In genomic region chr10:12041766-12042408, GRCh38 we compare ENCODE assay signal across 8 cellular contexts. TPM values are rescaled to one million over a fixed set of nuclear protein-coding genes. Genes with fewer than 3 reads are reported as not detected.
DNase-seq lines count a peak whose midpoint lies in the region; ATAC-seq, FAIRE-seq and TF ChIP-seq lines count a peak whose summit lies in the region.

No MANE protein-coding gene starts in this region.

- H2BK15ac ChIP-seq in H1 (ENCODE audit: low read length): no peak overlapping the region

- H3K4me3 ChIP-seq in H1 (ENCODE audit: extremely low read depth in 1 of 4, insufficient read depth in 2 of 4, low read depth in 3 of 4, low read length in 4 of 4) (peak overlapping the region; percentile 77 to 98 (median 94)), thyroid gland (replicated peaks in 1 of 3) (peak overlapping the region; percentile 81 to 93 (median 84))
- H3K4me3 ChIP-seq in naive thymus-derived CD4-positive, alpha-beta T cell (ENCODE audit: low read length): peak overlapping the region; percentile 83

- H2BK120ac ChIP-seq in H1 (replicated peaks; ENCODE audit: low read depth, low read length): no peak overlapping the region

- FAIRE-seq in H1 (lab: Jason Lieb, UNC): no peak

- H3K4ac ChIP-seq in H1 (replicated peaks; ENCODE audit: insufficient read length, low read depth, low read length): peak overlapping the region; percentile 25

- no peak overlapping the region for H2AFZ ChIP-seq in H1 (ENCODE audit: low read length)

- peak overlapping the region; percentile 86 to 100 (median 94) for H3K9ac ChIP-seq in H1 (replicated peaks in 1 of 4; ENCODE audit: extremely low read depth in 1 of 4, low read depth in 3 of 4, low read length in 3 of 4)

- peak overlapping the region; percentile 85 to 100 (median 98) for H3K27ac Mint-ChIP-seq in naive thymus-derived CD4-positive, alpha-beta T cell

- H3K36me3 ChIP-seq in H1 (ENCODE audit: control insufficient read depth in 2 of 4, insufficient read depth in 4 of 4, low read length in 3 of 4) (no peaks in the 10 kb centered on the region), thyroid gland (no peaks in the 10 kb centered on the region)
- H3K36me3 ChIP-seq in naive thymus-derived CD4-positive, alpha-beta T cell (ENCODE audit: control insufficient read depth in 2 of 3, insufficient read depth in 3 of 3, low read length in 3 of 3): peaks cover 0 to 8% (median 0%) of the 10 kb centered on the region in 3 experiments

- H3K14ac ChIP-seq in H1 (ENCODE audit: insufficient read length): no peak overlapping the region

- peak; percentile 15 for ATAC-seq in HG03442 (IDR thresholded peaks at IDR 0.05; ENCODE audit: unreplicated experiment)
- ATAC-seq in naive thymus-derived CD4-positive, alpha-beta T cell: no peak
- ATAC-seq in GM18909 (IDR thresholded peaks at IDR 0.05; ENCODE audit: poor library complexity, unreplicated experiment): no peak
- ATAC-seq in GM19035 (IDR thresholded peaks at IDR 0.05; ENCODE audit: unreplicated experiment): no peak

- H3K4me1 ChIP-seq in H1 (replicated peaks in 1 of 4; ENCODE audit: control insufficient read depth in 3 of 4, insufficient read depth in 4 of 4, low read length in 3 of 4): no peaks in the 10 kb centered on the region; a peak in 3 of 7 replicates
- H3K4me1 ChIP-seq in naive thymus-derived CD4-positive, alpha-beta T cell (ENCODE audit: control insufficient read depth in 2 of 2, insufficient read depth in 2 of 2, low read length in 2 of 2): peaks cover 10 to 16% of the 10 kb centered on the region in 2 donors
- peaks cover 7 to 13% of the 10 kb centered on the region in 2 donors for H3K4me1 ChIP-seq in thyroid gland

- CTCF ChIA-PET in H1 (lab: Charles Lee; ENCODE audit: partially characterized antibody): interaction anchor here (0.6 to 1.4 kb wide), 2 partner anchors 28 to 209 kb away, joined by 3 read pairs; no protein-coding TSS in a partner anchor
- CTCF ChIA-PET in naive thymus-derived CD4-positive, alpha-beta T cell (lab: Charles Lee): interaction anchor here (0.7 to 2.2 kb wide), 3 partner anchors 31 to 154 kb away, joined by 3 to 6 read pairs (median 3); partner anchors contain the start of genes CDC123 and NUDT5

- H3K27me3 Mint-ChIP-seq in naive thymus-derived CD4-positive, alpha-beta T cell: peaks cover 0 to 3% (median 0%) of the 10 kb centered on the region in 5 donors

- H3K36me3 Mint-ChIP-seq in naive thymus-derived CD4-positive, alpha-beta T cell: peaks cover 0 to 3% (median 0%) of the 10 kb centered on the region in 5 donors

- peak overlapping the region; percentile 25 for H4K91ac ChIP-seq in H1 (replicated peaks; ENCODE audit: insufficient read length, low read length)

- POLR2A ChIA-PET in H1 (lab: Charles Lee; ENCODE audit: partially characterized antibody): interaction anchor here (0.6 to 3.4 kb wide), 14 partner anchors 9 to 290 kb away, joined by 3 to 17 read pairs (median 4); partner anchors contain the start of genes CDC123, DHTKD1 and NUDT5
- POLR2A ChIA-PET in naive thymus-derived CD4-positive, alpha-beta T cell (lab: Charles Lee): interaction anchor here (0.5 to 2.1 kb wide), 8 partner anchors 9 to 154 kb away, joined by 3 to 16 read pairs (median 7); partner anchors contain the start of genes CDC123, DHTKD1 and NUDT5

- 3% methylated on average over 21 of the region's 26 CpGs; no CpG with 5 or more reads in 1 of the 2 experiments for WGBS in H1 (ENCODE audit: extremely low coverage in 1 of 2, insufficient coverage in 1 of 2, insufficient read length in 1 of 2, insufficient replicate concordance in 2 of 2, low coverage in 1 of 2, low lambda C conversion rate in 2 of 2, missing lambda C conversion rate in 1 of 2), 2 experiments
- 0 to 1% methylated on average over 26 of the region's 26 CpGs for WGBS in thyroid gland, 2 donors

- H3K27me3 ChIP-seq in H1 (replicated peaks in 1 of 4; ENCODE audit: control insufficient read depth in 3 of 4, extremely low read depth in 1 of 4, insufficient read depth in 3 of 4, low read length in 3 of 4): no peaks in the 10 kb centered on the region
- H3K27me3 ChIP-seq in naive thymus-derived CD4-positive, alpha-beta T cell (ENCODE audit: control insufficient read depth in 2 of 2, insufficient read depth in 2 of 2, low read length in 2 of 2): no peaks in the 10 kb centered on the region
- H3K27me3 ChIP-seq in thyroid gland: no peaks in the 10 kb centered on the region

- H3K56ac ChIP-seq in H1 (replicated peaks; ENCODE audit: insufficient read length, low read depth, low read length): peak overlapping the region; percentile 50

- no peak overlapping the region for H2BK20ac ChIP-seq in H1 (ENCODE audit: low read length)

- peaks cover 8% of the 10 kb centered on the region; the same call in 1 of the 2 replicates for H3K23me2 ChIP-seq in H1 (ENCODE audit: low read depth, low read length)

- no peak for TF ChIP-seq EP300 in H1 (IDR thresholded peaks at IDR 0.05; ENCODE audit: borderline replicate concordance in 1 of 2, low read depth in 2 of 2, low read length in 2 of 2)

- H2AK5ac ChIP-seq in H1 (ENCODE audit: low read depth, low read length): no peak overlapping the region

- peaks cover 4% of the 10 kb centered on the region for H3K79me1 ChIP-seq in H1 (ENCODE audit: low read depth, low read length)

- H3K4me1 Mint-ChIP-seq in naive thymus-derived CD4-positive, alpha-beta T cell: peaks cover 16 to 52% (median 44%) of the 10 kb centered on the region in 7 donors

- H4K20me1 ChIP-seq in H1 (replicated peaks in 1 of 2; ENCODE audit: control insufficient read depth in 1 of 2, insufficient read depth in 2 of 2, low read length in 2 of 2): no peaks in the 10 kb centered on the region

- peak overlapping the region; percentile 88 to 97 for H3K4me2 ChIP-seq in H1 (ENCODE audit: insufficient read depth in 1 of 2, low read depth in 2 of 2, low read length in 2 of 2)

- DNase-seq in GDM1 (lab: John Stamatoyannopoulos, UW): peak; percentile 24
- no peak for DNase-seq in H1 (ENCODE audit: low read depth in 1 of 2, low spot score in 2 of 2)
- DNase-seq in naive thymus-derived CD4-positive, alpha-beta T cell: peak in 8 of 9 donors; percentile 4 to 44 (median 14)
- peak; percentile 24 to 30 for DNase-seq in thyroid gland

- no peak for TF ChIP-seq RAD21 in H1 (IDR thresholded peaks at IDR 0.05 in 1 of 2, conservative IDR thresholded peaks at IDR 0.05 in 1 of 2; ENCODE audit: low read depth in 2 of 2, low read length in 2 of 2)

- no peak overlapping the region for H3K23ac ChIP-seq in H1 (ENCODE audit: insufficient read length)

- intact Hi-C loops in naive thymus-derived CD4-positive, alpha-beta T cell (cut with micrococcal nuclease): loop anchor here (1.0 to 10.0 kb wide), 8 partner anchors 15 to 1263 kb away; partner anchors contain the start of genes CAMK1D (in 2 of the 2) and PHYH (in 1 of the 2)
- intact Hi-C loops in thyroid gland (cut with DNase I): no loop called here

- H3K18ac ChIP-seq in H1 (ENCODE audit: extremely low read depth, low read length): no peak overlapping the region; the same call in 1 of the 2 replicates

- H3K9me3 ChIP-seq in H1 (ENCODE audit: insufficient read depth in 2 of 2, low read depth in 1 of 2, low read length in 1 of 2): no peaks in the 10 kb centered on the region
- no peaks in the 10 kb centered on the region for H3K9me3 ChIP-seq in naive thymus-derived CD4-positive, alpha-beta T cell (ENCODE audit: control insufficient read depth in 2 of 3, low read length in 3 of 3)
- no peaks in the 10 kb centered on the region for H3K9me3 ChIP-seq in thyroid gland

- TF ChIP-seq CTCF in VCaP (conservative IDR thresholded peaks at IDR 0.05) (no peak), H1 (IDR thresholded peaks at IDR 0.05; ENCODE audit: control extremely low read depth in 1 of 3, insufficient read depth in 1 of 3, low read depth in 1 of 3, low read length in 3 of 3) (no peak), thyroid gland (IDR thresholded peaks at IDR 0.05) (no peak)

- H4K8ac ChIP-seq in H1 (ENCODE audit: extremely low read depth, insufficient read depth, low read length): peak overlapping the region; percentile 81

- H3K4me3 Mint-ChIP-seq in naive thymus-derived CD4-positive, alpha-beta T cell: peak overlapping the region; percentile 87 to 100 (median 95)

- TF ChIP-seq POLR2A in H1 (IDR thresholded peaks at IDR 0.05; ENCODE audit: control extremely low read depth in 1 of 2, low read depth in 2 of 2, low read length in 2 of 2) (no peak), thyroid gland (IDR thresholded peaks at IDR 0.05) (peak in 1 of 2 donors; percentile 11)

- peak overlapping the region; percentile 28 for H4K5ac ChIP-seq in H1 (ENCODE audit: insufficient read length, low read depth, low read length)

- no peak overlapping the region for H2BK12ac ChIP-seq in H1 (ENCODE audit: low read depth, low read length)

- H3K27ac ChIP-seq in VCaP (peak overlapping the region; percentile 98), H1 (ENCODE audit: low read depth, low read length) (peak overlapping the region; percentile 88), thyroid gland (peak overlapping the region; percentile 93 to 97 (median 94))
- peak overlapping the region; percentile 92 for H3K27ac ChIP-seq in naive thymus-derived CD4-positive, alpha-beta T cell (ENCODE audit: low read depth, low read length)

- peaks cover 10 to 54% of the 10 kb centered on the region in 2 experiments for H3K79me2 ChIP-seq in H1 (ENCODE audit: control insufficient read depth in 1 of 2, insufficient read depth in 2 of 2, low read length in 2 of 2)

- H3K9me3 Mint-ChIP-seq in naive thymus-derived CD4-positive, alpha-beta T cell: peaks cover 0 to 2% (median 0%) of the 10 kb centered on the region in 11 donors

- H2BK5ac ChIP-seq in H1 (ENCODE audit: low read depth, low read length): peak overlapping the region; percentile 100

RNA-seq across cellular contexts. Expression of gene UPF2, which starts 0.7 kb away (rescaled TPM):
- total RNA-seq in H1 (2021; fragmentation: NEBNext Ultra II Directional; extraction: Animal tissue kit (Norgen Biotek cat#: 25700)): 32.8 and 33.6 TPM in 2 replicates
- 4.1 and 6.2 TPM in 2 replicates for polyA plus RNA-seq in H1 (2011; rRNA removed)
- 11.5 TPM for polyA plus RNA-seq in H1 (2011; cell fraction: cytosol; rRNA removed)
- 6.3 TPM for polyA plus RNA-seq in H1 (2011; cell fraction: nucleus; rRNA removed)
- 17.7 to 34.9 TPM (median 21.2 TPM) in 4 replicates for polyA plus RNA-seq in H1 (2012, experiment 1 of 2)
- 1.4 TPM for polyA plus RNA-seq in H1 (2012, experiment 2 of 2)
- polyA plus RNA-seq in H1 (2013, experiment 1 of 2): 32.5 TPM
- 35.1 TPM for polyA plus RNA-seq in H1 (2013, experiment 2 of 2)
- 11.7 and 17.0 TPM in 2 replicates for polyA minus RNA-seq in H1 (2011; rRNA and poly(A)+ RNA removed)
- 9.9 TPM for polyA minus RNA-seq in H1 (2011; cell fraction: cytosol; rRNA and poly(A)+ RNA removed)
- 19.1 TPM for polyA minus RNA-seq in H1 (2011; cell fraction: nucleus; rRNA and poly(A)+ RNA removed)
- total RNA-seq in naive thymus-derived CD4-positive, alpha-beta T cell: 10 to 100 TPM; 27.2 to 40.5 (median 36.3) TPM
- 10 to 100 TPM in 1 of 2 donors, 1 to 10 TPM in 1; 9.0 to 10.6 TPM for polyA plus RNA-seq in naive thymus-derived CD4-positive, alpha-beta T cell
- 10 to 100 TPM; 22.8 to 36.3 (median 26.6) TPM for total RNA-seq in thyroid gland

RNA-seq across cellular contexts. Expression of gene DHTKD1, which starts 26.9 kb away (rescaled TPM):
- 49.8 and 50.7 TPM in 2 replicates for total RNA-seq in H1 (2021; fragmentation: NEBNext Ultra II Directional; extraction: Animal tissue kit (Norgen Biotek cat#: 25700))
- 74.6 and 74.9 TPM in 2 replicates for polyA plus RNA-seq in H1 (2011; rRNA removed)
- 65.6 TPM for polyA plus RNA-seq in H1 (2011; cell fraction: cytosol; rRNA removed)
- 48.6 TPM for polyA plus RNA-seq in H1 (2011; cell fraction: nucleus; rRNA removed)
- 25.9 to 32.6 TPM (median 27.3 TPM) in 4 replicates for polyA plus RNA-seq in H1 (2012, experiment 1 of 2)
- polyA plus RNA-seq in H1 (2012, experiment 2 of 2): 9.4 TPM
- 27.1 TPM for polyA plus RNA-seq in H1 (2013, experiment 1 of 2)
- polyA plus RNA-seq in H1 (2013, experiment 2 of 2): 26.4 TPM
- polyA minus RNA-seq in H1 (2011; rRNA and poly(A)+ RNA removed): 109 and 134 TPM in 2 replicates
- polyA minus RNA-seq in H1 (2011; cell fraction: cytosol; rRNA and poly(A)+ RNA removed): 93.7 TPM
- 62.4 TPM for polyA minus RNA-seq in H1 (2011; cell fraction: nucleus; rRNA and poly(A)+ RNA removed)
- total RNA-seq in naive thymus-derived CD4-positive, alpha-beta T cell: 10 to 100 TPM; 10.8 to 25.9 (median 12.5) TPM
- polyA plus RNA-seq in naive thymus-derived CD4-positive, alpha-beta T cell: 1 to 10 TPM; 5.0 to 8.0 TPM
- 10 to 100 TPM; 29.1 to 80.2 (median 52.8) TPM for total RNA-seq in thyroid gland

Comparison
In these comparisons a context has a peak if more than half of its experiments do, and no peak if none do; other contexts are left out.
1. DNase-seq: peak in GDM1 (single experiment), naive thymus-derived CD4-positive, alpha-beta T cell (8 of 9) and thyroid gland (2 of 2); none in H1 (0 of 2).
2. Peak in every context shown above with its lines, with median percentiles within 50 percentile points of each other: H3K27ac ChIP-seq and H3K4me3 ChIP-seq.